7 cellular contexts compared by ENCODE assay signal in the genomic region with DNA sequence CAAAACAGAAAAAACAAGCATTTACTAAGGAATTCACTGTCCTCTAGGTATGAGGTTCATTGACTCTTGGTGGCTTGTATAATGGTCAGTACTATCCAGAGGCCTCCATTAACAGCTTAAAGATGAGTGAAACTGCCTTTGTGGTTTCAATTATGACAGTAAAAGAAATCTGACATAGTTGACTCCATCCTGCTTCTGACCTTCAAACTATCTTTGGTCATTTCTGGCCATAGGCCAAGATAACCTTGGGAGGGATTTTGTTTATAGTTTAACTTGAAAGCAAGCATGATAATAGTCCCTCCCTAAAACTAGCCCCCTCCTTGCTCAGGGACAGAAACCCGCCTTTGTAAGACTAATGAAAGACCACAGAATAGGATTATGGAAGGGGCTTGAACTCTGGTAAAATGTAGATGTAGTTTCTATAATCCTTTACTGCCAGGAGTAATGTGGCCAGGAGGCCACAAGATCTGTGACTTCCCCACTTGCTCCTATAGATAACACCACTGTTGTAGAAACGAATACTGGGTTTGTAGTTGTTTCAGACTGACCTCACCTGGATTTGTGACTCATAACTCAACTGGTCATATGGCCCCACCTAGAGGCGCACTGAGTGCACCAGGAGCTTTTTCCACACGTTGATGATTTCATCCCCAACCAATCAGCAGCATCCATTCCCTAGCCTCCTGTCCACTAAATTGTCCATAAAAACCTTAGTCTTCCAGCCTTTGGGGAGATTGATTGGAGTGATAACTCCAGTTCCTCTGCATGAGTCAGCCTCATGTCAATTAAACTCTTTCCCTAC. TPM values are rescaled to one million over a fixed set of nuclear protein-coding genes. Genes with fewer than 3 reads are reported as not detected.
DNase-seq lines count a peak whose midpoint lies in the region; ATAC-seq and TF ChIP-seq lines count a peak whose summit lies in the region.

No MANE protein-coding gene starts in this region.

- H3K4me3 ChIP-seq in SJCRH30 (no peak overlapping the region), neutrophil (ENCODE audit: low read depth in 1 of 2, low read length in 1 of 2) (no peak overlapping the region), gastroesophageal sphincter (no peak overlapping the region)

- peak; percentile 64 for TF ChIP-seq CTCF in GM12872 (IDR thresholded peaks at IDR 0.05; ENCODE audit: insufficient read depth, low read depth, low read length)
- peak; percentile 10 for TF ChIP-seq CTCF in neutrophil (IDR thresholded peaks at IDR 0.05)
- peak in 2 of 4 experiments; percentile 9 to 36 for TF ChIP-seq CTCF in gastroesophageal sphincter (IDR thresholded peaks at IDR 0.05)

- no peak for TF ChIP-seq EP300 in gastroesophageal sphincter (IDR thresholded peaks at IDR 0.05)

- no peak overlapping the region for H3K27ac ChIP-seq in SJCRH30
- H3K27ac ChIP-seq in neutrophil, result no peak overlapping the region
- H3K27ac ChIP-seq in gastroesophageal sphincter, result no peak overlapping the region

- DNase-seq in SJCRH30 (peak; percentile 24 to 57), dermis blood vessel endothelial cell (peak; percentile 71)

- 48 to 56% methylated on average over 4 of the region's 4 CpGs for WGBS in gastroesophageal sphincter (ENCODE audit: low coverage in 1 of 2), 2 donors

- H3K27me3 ChIP-seq in SJCRH30, result no peaks in the 10 kb centered on the region
- H3K27me3 ChIP-seq in neutrophil, result no peaks in the 10 kb centered on the region
- no peaks in the 10 kb centered on the region for H3K27me3 ChIP-seq in gastroesophageal sphincter

- ATAC-seq in GM19455 (IDR thresholded peaks at IDR 0.05; ENCODE audit: unreplicated experiment) (peak; percentile 88), HG03280 (IDR thresholded peaks at IDR 0.05; ENCODE audit: unreplicated experiment) (peak; percentile 87), gastroesophageal sphincter (no peak)

- no peak for TF ChIP-seq POLR2A in gastroesophageal sphincter (IDR thresholded peaks at IDR 0.05)

- H3K4me1 ChIP-seq in SJCRH30 (no peaks in the 10 kb centered on the region), neutrophil (ENCODE audit: control insufficient read depth in 1 of 2, insufficient read depth in 1 of 2, low read depth in 1 of 2, low read length in 1 of 2) (peaks cover 17 to 18% of the 10 kb centered on the region in 2 experiments), gastroesophageal sphincter (no peaks in the 10 kb centered on the region)

- H3K9me3 ChIP-seq in SJCRH30 (replicated peaks) (no peaks in the 10 kb centered on the region), neutrophil (no peaks in the 10 kb centered on the region), gastroesophageal sphincter (no peaks in the 10 kb centered on the region)

- H3K36me3 ChIP-seq in SJCRH30 (no peaks in the 10 kb centered on the region), neutrophil (no peaks in the 10 kb centered on the region), gastroesophageal sphincter (no peaks in the 10 kb centered on the region)

RNA-seq across cellular contexts. Expression of a gene that starts 8.6 kb away (rescaled TPM):
- 5.1 and 6.1 TPM in 2 replicates for total RNA-seq in SJCRH30 (2014; rRNA removed; shearing (Covaris generic))
- 11.3 and 18.5 TPM in 2 replicates for total RNA-seq in dermis blood vessel endothelial cell
- 10 to 100 TPM; 21.4 to 35.5 (median 29.7) TPM for total RNA-seq in gastroesophageal sphincter
